ENCODE assay signal across 8 cellular contexts in genomic region chr5:31531888-31532710, GRCh38. TPM values are rescaled to one million over a fixed set of nuclear protein-coding genes. Genes with fewer than 3 reads are reported as not detected.
DNase-seq lines count a peak whose midpoint lies in the region; ATAC-seq and TF ChIP-seq lines count a peak whose summit lies in the region.

C5orf22 (plus strand) TSS chr5:31532301; CDS start chr5:31532393, 92 bp downstream.
DROSHA (minus strand) TSS chr5:31532093; CDS start chr5:31529059, 3,034 bp downstream.

- H3K4me2 ChIP-seq in GM23338 = peak within 1 kb of the TSS; percentile 98

- peak within 1 kb of the TSS; percentile 100 for H3K4me3 Mint-ChIP-seq in GM23338
- peak within 1 kb of the TSS; percentile 91 to 100 (median 99) for H3K4me3 Mint-ChIP-seq in naive thymus-derived CD8-positive, alpha-beta T cell

- TF ChIP-seq CTCF in GM23338 (conservative IDR thresholded peaks at IDR 0.05; ENCODE audit: low read depth in 2 of 2) = 0 out of 4 replicates have a peak, but pooled peaks of 1 of the 2 experiments have one; percentile 28
- no peak for TF ChIP-seq CTCF in fibroblast of mammary gland (conservative IDR thresholded peaks at IDR 0.05; ENCODE audit: control insufficient read depth, insufficient read depth, low read depth, low read length)

- H3K36me3 ChIP-seq in GM23338 (ENCODE audit: insufficient read depth) = peaks cover 31% of the 10 kb centered on the region

- no peaks in the 10 kb centered on the region for H3K27me3 ChIP-seq in GM23338 (ENCODE audit: insufficient read depth)

- H3K4me1 Mint-ChIP-seq in GM23338 = peaks cover 19% of the 10 kb centered on the region
- peaks cover 29 to 73% (median 65%) of the 10 kb centered on the region in 4 donors for H3K4me1 Mint-ChIP-seq in naive thymus-derived CD8-positive, alpha-beta T cell

- ATAC-seq in GM23338 = peak; percentile 95
- ATAC-seq in naive thymus-derived CD8-positive, alpha-beta T cell = peak; percentile 96

- H3K27ac ChIP-seq in GM23338 (ENCODE audit: low read depth) = peak within 1 kb of the TSS; percentile 94

- H3K9me2 ChIP-seq in GM23338 (ENCODE audit: insufficient read depth) = no peaks in the 10 kb centered on the region

- POLR2A ChIA-PET in naive thymus-derived CD8-positive, alpha-beta T cell (lab: Charles Lee) = interaction anchor here (1.1 to 1.2 kb wide), 2 partner anchors 11 to 642 kb away, joined by 4 read pairs; partner anchors contain the start of gene GOLPH3

- DNase-seq in EH (ENCODE audit: low read depth) (peak; percentile 97), GM23338 (ENCODE audit: low spot score) (peak; percentile 99), LHCN-M2 (ENCODE audit: low read depth) (peak; percentile 95), RPMI8226 (peak; percentile 95), fibroblast of mammary gland (ENCODE audit: low read depth) (peak; percentile 94)
- DNase-seq in activated T-helper 1 cell treated with anti-CD3 and anti-CD28 coated beads, Interleukin-2, amount 50 U/mL, for 16 hours (ENCODE audit: low read depth in 1 of 2, low spot score in 1 of 2) = peak; percentile 82 to 85
- DNase-seq in naive thymus-derived CD8-positive, alpha-beta T cell = peak; percentile 78 to 92 (median 86)
- peak; percentile 83 to 88 (median 86) for DNase-seq in stimulated activated naive CD4-positive, alpha-beta T cell (lab: John Stamatoyannopoulos, UW)

- peaks cover 11% of the 10 kb centered on the region for H3K27me3 Mint-ChIP-seq in GM23338 (ENCODE audit: insufficient read depth, low read depth, poor library complexity)
- H3K27me3 Mint-ChIP-seq in naive thymus-derived CD8-positive, alpha-beta T cell = no peaks in the 10 kb centered on the region

- H2AFZ ChIP-seq in GM23338 = peak within 1 kb of the TSS; percentile 87

- H4K20me1 ChIP-seq in GM23338 (replicated peaks; ENCODE audit: insufficient read depth) = no peaks in the 10 kb centered on the region; the same call in none of the 2 replicates

- H3F3A ChIP-seq in GM23338 (replicated peaks; ENCODE audit: low read depth) = 0 out of 2 replicates have a peak, but pooled peaks cover 3% of the 10 kb centered on the region

- H3K4me1 ChIP-seq in GM23338 (ENCODE audit: insufficient read depth) = peaks cover 12% of the 10 kb centered on the region; the same call in 1 of the 2 replicates

- H3K36me3 Mint-ChIP-seq in GM23338 (ENCODE audit: low read depth) = peaks cover 60% of the 10 kb centered on the region
- H3K36me3 Mint-ChIP-seq in naive thymus-derived CD8-positive, alpha-beta T cell = peaks cover 7 to 60% (median 20%) of the 10 kb centered on the region in 3 donors

- H3K27ac Mint-ChIP-seq in GM23338 = peak within 1 kb of the TSS; percentile 98
- peak within 1 kb of the TSS; percentile 93 to 98 (median 96) for H3K27ac Mint-ChIP-seq in naive thymus-derived CD8-positive, alpha-beta T cell

- no peaks in the 10 kb centered on the region for H3K9me3 Mint-ChIP-seq in GM23338
- H3K9me3 Mint-ChIP-seq in naive thymus-derived CD8-positive, alpha-beta T cell = no peaks in the 10 kb centered on the region

- H3K4me3 ChIP-seq in GM23338 (peak within 1 kb of the TSS; percentile 78), fibroblast of mammary gland (ENCODE audit: control insufficient read depth, low read depth, low read length) (peak within 1 kb of the TSS; percentile 96)

- H3K79me2 ChIP-seq in GM23338 (replicated peaks; ENCODE audit: insufficient read depth) = peaks cover 55% of the 10 kb centered on the region

TF ChIP-seq in GM23338, 12 proteins besides CTCF, POLR2A, EP300 and RAD21 (continues in another document):
- TF ChIP-seq ETS1 (IDR thresholded peaks at IDR 0.05) (peak; percentile 83), EZH2phosphoT487 (IDR thresholded peaks at IDR 0.05; ENCODE audit: unreplicated experiment) (no peak), POLR2AphosphoS5 (IDR thresholded peaks at IDR 0.05; ENCODE audit: low read depth) (peak; percentile 66), NANOG (IDR thresholded peaks at IDR 0.05; ENCODE audit: borderline replicate concordance) (no peak), STAT1 (IDR thresholded peaks at IDR 0.05; ENCODE audit: unreplicated experiment) (no peak), CREB1 (CRISPR knock-in tag; IDR thresholded peaks at IDR 0.05; ENCODE audit: low read depth) (peak; percentile 74), ZNF114 (CRISPR knock-in tag; IDR thresholded peaks at IDR 0.05) (no peak), ZNF331 (CRISPR knock-in tag; IDR thresholded peaks at IDR 0.05; ENCODE audit: low read depth) (no peak), JUNB (IDR thresholded peaks at IDR 0.05; ENCODE audit: unreplicated experiment) (no peak), ZNF462 (CRISPR knock-in tag; IDR thresholded peaks at IDR 0.05) (no peak), EZH2 (IDR thresholded peaks at IDR 0.05; ENCODE audit: low read depth, unreplicated experiment) (no peak)

RNA-seq across cellular contexts. Expression of gene C5orf22, which starts in this region (rescaled TPM):
- total RNA-seq in GM23338 (2014; rRNA removed; shearing (Covaris generic)) = 26.8 and 30.9 TPM in 2 replicates
- polyA plus RNA-seq in GM23338 (2016; fragmentation: Nextera tagmentation; extraction: Ambion mirVana) = 11.3 and 13.6 TPM in 2 replicates
- total RNA-seq in LHCN-M2 (2014; rRNA removed) = 25.7 and 34.2 TPM in 2 replicates
- 11.1 TPM for polyA plus RNA-seq in LHCN-M2 (2012)
- 10 to 100 TPM; 17.1 to 35.7 TPM for total RNA-seq in naive thymus-derived CD8-positive, alpha-beta T cell
- 10 to 100 TPM; 15.9 to 19.5 (median 16.5) TPM for polyA plus RNA-seq in naive thymus-derived CD8-positive, alpha-beta T cell

RNA-seq across cellular contexts. Expression of gene DROSHA, which starts in this region (rescaled TPM):
- 70.6 and 82.3 TPM in 2 replicates for total RNA-seq in GM23338 (2014; rRNA removed; shearing (Covaris generic))
- polyA plus RNA-seq in GM23338 (2016; fragmentation: Nextera tagmentation; extraction: Ambion mirVana) = 87.4 and 87.8 TPM in 2 replicates
- total RNA-seq in LHCN-M2 (2014; rRNA removed) = 38.8 and 40.8 TPM in 2 replicates
- 34.8 TPM for polyA plus RNA-seq in LHCN-M2 (2012)
- 10 to 100 TPM; 67.7 to 72.7 TPM for total RNA-seq in naive thymus-derived CD8-positive, alpha-beta T cell
- 10 to 100 TPM; 13.5 to 25.0 (median 16.7) TPM for polyA plus RNA-seq in naive thymus-derived CD8-positive, alpha-beta T cell

Comparison
In these comparisons a context has a peak if more than half of its experiments do, and no peak if none do; other contexts are left out.
1. Peak in every context shown above with its lines: DNase-seq, ATAC-seq, H3K4me3 ChIP-seq and H3K27ac ChIP-seq.